In the genomic region with DNA sequence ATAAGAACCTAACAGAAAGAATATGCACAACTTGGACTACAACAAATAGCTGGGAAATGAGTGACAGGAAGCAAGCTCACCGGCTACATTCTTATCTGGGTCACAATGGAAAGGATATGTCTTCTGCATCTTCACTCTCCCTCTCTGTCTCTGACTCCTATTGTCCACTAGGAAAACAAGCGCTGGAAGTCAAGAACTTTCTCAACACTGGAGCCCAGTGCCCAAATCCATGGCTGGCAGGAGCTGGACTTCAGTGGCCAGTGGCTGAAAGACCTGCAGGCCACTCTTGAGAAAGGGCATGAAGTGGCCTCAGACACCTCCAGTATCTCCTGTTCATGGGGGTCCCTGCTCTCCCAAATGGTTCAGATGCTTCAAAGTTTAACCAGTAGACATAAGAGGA, we compare ENCODE assay signal across 12 cellular contexts.
DNase-seq lines count a peak whose midpoint lies in the region; ATAC-seq and TF ChIP-seq lines count a peak whose summit lies in the region.
"Had no signal": no experiment of that assay in that cellular context is flagged by ENCODE, and none has a peak within 500 bp of the region (broad histone marks: within the 10 kb centered on the region; RNA-seq: fewer than 3 reads in every experiment).

No MANE protein-coding gene starts in this region.

- peaks cover 13% of the 10 kb centered on the region for H3K9me3 ChIP-seq in endodermal cell (ENCODE audit: control insufficient read depth, low read length)

- H3K9me3 Mint-ChIP-seq in endodermal cell: peaks cover 11% of the 10 kb centered on the region
- H3K9me3 Mint-ChIP-seq: activated T-cell treated with anti-CD3 and anti-CD28 coated beads, Interleukin-2, amount 50 U/mL, for 24 hours; neural crest cell had no signal

- no peak overlapping the region for H3K9ac ChIP-seq in endodermal cell (ENCODE audit: extremely low read depth, low read length, poor library complexity, severe bottlenecking)

- H3K4me3 ChIP-seq in ACC112 (ENCODE audit: low read depth, low read length) (peak overlapping the region; percentile 58), endodermal cell (ENCODE audit: low read length) (no peak overlapping the region)

- no peak for TF ChIP-seq CTCF in endodermal cell (conservative IDR thresholded peaks at IDR 0.05)

- no peak for ATAC-seq in HG03457 (IDR thresholded peaks at IDR 0.05; ENCODE audit: unreplicated experiment)
- ATAC-seq: left colon had no signal

- peak overlapping the region; percentile 94 for H3K27ac ChIP-seq in ACC112 (ENCODE audit: low read depth, low read length)
- H3K27ac ChIP-seq in endodermal cell (ENCODE audit: low read depth, low read length): no peak overlapping the region

- H3K4me1 Mint-ChIP-seq in endodermal cell: peaks cover 29% of the 10 kb centered on the region

- peaks cover 6% of the 10 kb centered on the region for H3K27me3 Mint-ChIP-seq in endodermal cell (ENCODE audit: insufficient read depth)

- H3K36me3 ChIP-seq in ACC112 (ENCODE audit: insufficient read depth, low read length) (no peaks in the 10 kb centered on the region), endodermal cell (ENCODE audit: control insufficient read depth, insufficient read depth, low read length) (no peaks in the 10 kb centered on the region)

- H3K36me3 Mint-ChIP-seq in endodermal cell (ENCODE audit: low read depth): no peaks in the 10 kb centered on the region

- H3K4me1 ChIP-seq in ACC112 (ENCODE audit: control insufficient read depth, insufficient read depth, low read length, unreplicated experiment): peaks cover 46% of the 10 kb centered on the region
- H3K4me1 ChIP-seq in endodermal cell (ENCODE audit: control insufficient read depth, insufficient read depth, low read length): peaks cover 16% of the 10 kb centered on the region

- 88 to 96% methylated on average over 2 of the region's 2 CpGs for WGBS in endodermal cell (ENCODE audit: insufficient coverage in 1 of 2, insufficient read length in 1 of 2), 2 experiments

- H3K27me3 ChIP-seq in ACC112 (ENCODE audit: insufficient read depth, low read length): no peaks in the 10 kb centered on the region
- no peaks in the 10 kb centered on the region for H3K27me3 ChIP-seq in endodermal cell (ENCODE audit: control insufficient read depth, insufficient read depth, low read length, poor library complexity, severe bottlenecking)

- no peaks in the 10 kb centered on the region for H3K79me2 ChIP-seq in ACC112 (ENCODE audit: control insufficient read depth, insufficient read depth, low read length, unreplicated experiment)

- no peak overlapping the region for H2AFZ ChIP-seq in ACC112 (ENCODE audit: low read length, unreplicated experiment)

- H3K4me3 Mint-ChIP-seq in endodermal cell: no peak overlapping the region
- H3K4me3 Mint-ChIP-seq: activated T-cell treated with anti-CD3 and anti-CD28 coated beads, Interleukin-2, amount 50 U/mL, for 24 hours; neural crest cell had no signal

- DNase-seq in LHCN-M2 (ENCODE audit: low read depth) (peak; percentile 22), endodermal cell (peak; percentile 15), pulmonary artery endothelial cell (ENCODE audit: low read depth, low spot score) (peak; percentile 17), Kasumi-1 (lab: John Stamatoyannopoulos, UW) (no peak), cerebellar nuclear complex (lab: John Stamatoyannopoulos, UW) (no peak)
- no peak for DNase-seq in stimulated activated CD4-positive, alpha-beta T cell treated with anti-CD3 and anti-CD28 coated beads, Interleukin-4, amount 100 ng/mL, for 4 hours
- DNase-seq: activated T-cell treated with anti-CD3 and anti-CD28 coated beads, Interleukin-2, amount 50 U/mL, for 24 hours; effector memory CD4-positive, alpha-beta T cell; left colon had no signal

- H3K27ac Mint-ChIP-seq in endodermal cell: no peak overlapping the region
- H3K27ac Mint-ChIP-seq: activated T-cell treated with anti-CD3 and anti-CD28 coated beads, Interleukin-2, amount 50 U/mL, for 24 hours had no signal

Comparison
In these comparisons a context has a peak if more than half of its experiments do, and no peak if none do; other contexts are left out.
1. DNase-seq: peak in LHCN-M2 (single experiment), endodermal cell (single experiment) and pulmonary artery endothelial cell (single experiment); none in Kasumi-1 (0 of 2), stimulated activated CD4-positive, alpha-beta T cell treated with anti-CD3 and anti-CD28 coated beads, Interleukin-4, amount 100 ng/mL, for 4 hours (0 of 2) and cerebellar nuclear complex (0 of 2).